In genomic region chr19:35776102-35776788, GRCh38 we compare ENCODE assay signal across 8 cellular contexts. TPM values are rescaled to one million over a fixed set of nuclear protein-coding genes. Genes with fewer than 3 reads are reported as not detected.
A peak's percentile ranks its signal among the peaks of the same experiment; 100 is the strongest.
DNase-seq lines count a peak whose midpoint lies in the region; ATAC-seq and TF ChIP-seq lines count a peak whose summit lies in the region.

No MANE protein-coding gene starts in this region.

- H3K9me3 ChIP-seq in MG63 (no peaks in the 10 kb centered on the region), neural cell (ENCODE audit: low read length) (no peaks in the 10 kb centered on the region)

- peaks cover 23% of the 10 kb centered on the region for H3K4me1 Mint-ChIP-seq in CD14-positive monocyte

- H3F3A ChIP-seq in neural cell (ENCODE audit: insufficient read depth, low read length, poor library complexity, severe bottlenecking), result no peaks in the 10 kb centered on the region

- H3K79me2 ChIP-seq in neural cell (replicated peaks; ENCODE audit: insufficient read depth, low read length), result peaks cover 25% of the 10 kb centered on the region

- H3K36me3 Mint-ChIP-seq in CD14-positive monocyte, result peaks cover 14 to 26% of the 10 kb centered on the region in 2 donors

- H3K4me2 ChIP-seq in neural cell (ENCODE audit: low read length), result peak overlapping the region; percentile 99

- H2AFZ ChIP-seq in neural cell (ENCODE audit: low read depth, low read length), result peak overlapping the region; percentile 3

- no peak for TF ChIP-seq EP300 in neural cell (conservative IDR thresholded peaks at IDR 0.05; ENCODE audit: poor library complexity, severe bottlenecking)

- H4K20me1 ChIP-seq in neural cell (ENCODE audit: insufficient read depth), result no peaks in the 10 kb centered on the region

- H3K9ac ChIP-seq in neural cell (ENCODE audit: low read length), result peak overlapping the region; percentile 93

- H3K36me3 ChIP-seq in MG63 (no peaks in the 10 kb centered on the region; the same call in 1 of the 2 replicates), neural cell (ENCODE audit: insufficient read depth, low read length) (no peaks in the 10 kb centered on the region)

- H3K27me3 ChIP-seq in MG63 (no peaks in the 10 kb centered on the region), neural cell (ENCODE audit: insufficient read depth, low read depth, low read length) (no peaks in the 10 kb centered on the region)

- TF ChIP-seq RAD21 in neural cell (conservative IDR thresholded peaks at IDR 0.05), result no peak

- H3K27me3 Mint-ChIP-seq in CD14-positive monocyte (ENCODE audit: low read depth in 3 of 3), result peaks cover 0 to 5% (median 4%) of the 10 kb centered on the region in 3 donors

- H3K4me3 ChIP-seq in MG63, result peak overlapping the region; percentile 66
- peak overlapping the region; percentile 98 for H3K4me3 ChIP-seq in coronary artery
- peak overlapping the region; percentile 86 for H3K4me3 ChIP-seq in neural cell (ENCODE audit: low read length)

- no peak for TF ChIP-seq CTCF in CD14-positive monocyte (IDR thresholded peaks at IDR 0.05)
- no peak for TF ChIP-seq CTCF in coronary artery (IDR thresholded peaks at IDR 0.05)
- no peak for TF ChIP-seq CTCF in neural cell (IDR thresholded peaks at IDR 0.05; ENCODE audit: poor library complexity, severe bottlenecking)

- H3K27ac ChIP-seq in coronary artery, result peak overlapping the region in 1 of 2 donors; percentile 42
- H3K27ac ChIP-seq in neural cell (ENCODE audit: low read length), result peak overlapping the region; percentile 79

- no peak for ATAC-seq in left lobe of liver
- no peak for ATAC-seq in GM21619 (IDR thresholded peaks at IDR 0.05; ENCODE audit: unreplicated experiment)
- no peak for ATAC-seq in GM21367 (IDR thresholded peaks at IDR 0.05; ENCODE audit: unreplicated experiment)

- H3K9me2 ChIP-seq in neural cell (ENCODE audit: insufficient read depth, low read length), result no peaks in the 10 kb centered on the region

- H3K9me3 Mint-ChIP-seq in CD14-positive monocyte, result no peaks in the 10 kb centered on the region

- intact Hi-C loops in CD14-positive monocyte (cut with micrococcal nuclease), result loop anchor here in 1 of 2 donors (5.0 to 10.0 kb wide), 3 partner anchors 34 to 279 kb away; partner anchors contain the start of genes IGFLR1, THAP8 and WDR62

- no peak for DNase-seq in CD14-positive monocyte (ENCODE audit: low spot score)
- no peak for DNase-seq in MG63
- DNase-seq in coronary artery (ENCODE audit: low spot score), result no peak
- no peak for DNase-seq in NCI-H2107 treated with DMSO at 0.1 percent for 48 hours (lab: John Stamatoyannopoulos, UW; ENCODE audit: unreplicated experiment)
- DNase-seq in left lobe of liver (ENCODE audit: low spot score), result no peak

- peak overlapping the region; percentile 76 to 84 for H3K4me3 Mint-ChIP-seq in CD14-positive monocyte

- peak overlapping the region in 4 of 7 donors; percentile 21 to 59 (median 36) for H3K27ac Mint-ChIP-seq in CD14-positive monocyte

TF ChIP-seq in neural cell, 6 proteins besides CTCF, POLR2A, EP300 and RAD21:
- TF ChIP-seq EZH2 (IDR thresholded peaks at IDR 0.05; ENCODE audit: borderline replicate concordance, insufficient read depth, low read length, poor library complexity, severe bottlenecking) (no peak), REST (IDR thresholded peaks at IDR 0.05; ENCODE audit: borderline replicate concordance) (no peak), POLR2AphosphoS5 (IDR thresholded peaks at IDR 0.05) (no peak), SMC3 (conservative IDR thresholded peaks at IDR 0.05; ENCODE audit: poor library complexity) (peak; percentile 22), MXI1 (conservative IDR thresholded peaks at IDR 0.05; ENCODE audit: poor library complexity, severe bottlenecking) (peak; percentile 71), TAF1 (IDR thresholded peaks at IDR 0.05; ENCODE audit: low read depth) (peak; percentile 39)
TF ChIP-seq in neural cell: peak in this region for 3.

RNA-seq across cellular contexts. Expression of gene ARHGAP33, which starts 0.9 kb away (rescaled TPM):
- not detected for polyA plus RNA-seq in CD14-positive monocyte
- total RNA-seq in MG63 (2014; rRNA removed; shearing (Covaris generic); ENCODE audit: low replicate concordance), result 0.42 and 1.6 TPM in 2 replicates
- polyA plus RNA-seq in neural cell, result 20.5 and 46.0 TPM in 2 replicates
- polyA minus RNA-seq in neural cell, result 129 and 141 TPM in 2 replicates
- total RNA-seq in left lobe of liver, result 3.6 TPM

RNA-seq across cellular contexts. Expression of gene PROSER3, which starts 18.3 kb away (rescaled TPM):
- polyA plus RNA-seq in CD14-positive monocyte, result 1 to 10 TPM; 1.8 to 2.9 TPM
- total RNA-seq in MG63 (2014; rRNA removed; shearing (Covaris generic); ENCODE audit: low replicate concordance), result 0.47 and 8.9 TPM in 2 replicates
- 1.2 and 1.5 TPM in 2 replicates for polyA plus RNA-seq in neural cell
- polyA minus RNA-seq in neural cell, result 6.1 and 6.6 TPM in 2 replicates
- 4.5 TPM for total RNA-seq in left lobe of liver

RNA-seq across cellular contexts. Expression of gene HSPB6, which starts 19.4 kb away (rescaled TPM):
- polyA plus RNA-seq in CD14-positive monocyte (not detected), neural cell (not detected in 2 replicates)
- not detected in 2 replicates for total RNA-seq in MG63 (2014; rRNA removed; shearing (Covaris generic); ENCODE audit: low replicate concordance)
- polyA minus RNA-seq in neural cell, result not detected in 2 replicates
- 7.0 TPM for total RNA-seq in left lobe of liver

RNA-seq across cellular contexts. Expression of gene LIN37, which starts 27.9 kb away (rescaled TPM):
- 1 to 10 TPM; 5.6 to 7.2 TPM for polyA plus RNA-seq in CD14-positive monocyte
- 2.4 and 4.1 TPM in 2 replicates for total RNA-seq in MG63 (2014; rRNA removed; shearing (Covaris generic); ENCODE audit: low replicate concordance)
- 25.7 and 37.2 TPM in 2 replicates for polyA plus RNA-seq in neural cell
- 14.9 and 17.1 TPM in 2 replicates for polyA minus RNA-seq in neural cell
- 4.7 TPM for total RNA-seq in left lobe of liver

RNA-seq across cellular contexts. Expression of gene PSENEN, which starts 30.8 kb away (rescaled TPM):
- polyA plus RNA-seq in CD14-positive monocyte, result 100 to 1,000 TPM; 129 to 149 TPM
- total RNA-seq in MG63 (2014; rRNA removed; shearing (Covaris generic); ENCODE audit: low replicate concordance), result 37.6 and 76.2 TPM in 2 replicates
- 46.2 and 46.7 TPM in 2 replicates for polyA plus RNA-seq in neural cell
- polyA minus RNA-seq in neural cell, result 18.0 and 22.3 TPM in 2 replicates
- total RNA-seq in left lobe of liver, result 31.7 TPM
